8 cellular contexts compared by ENCODE assay signal in the genomic region with DNA sequence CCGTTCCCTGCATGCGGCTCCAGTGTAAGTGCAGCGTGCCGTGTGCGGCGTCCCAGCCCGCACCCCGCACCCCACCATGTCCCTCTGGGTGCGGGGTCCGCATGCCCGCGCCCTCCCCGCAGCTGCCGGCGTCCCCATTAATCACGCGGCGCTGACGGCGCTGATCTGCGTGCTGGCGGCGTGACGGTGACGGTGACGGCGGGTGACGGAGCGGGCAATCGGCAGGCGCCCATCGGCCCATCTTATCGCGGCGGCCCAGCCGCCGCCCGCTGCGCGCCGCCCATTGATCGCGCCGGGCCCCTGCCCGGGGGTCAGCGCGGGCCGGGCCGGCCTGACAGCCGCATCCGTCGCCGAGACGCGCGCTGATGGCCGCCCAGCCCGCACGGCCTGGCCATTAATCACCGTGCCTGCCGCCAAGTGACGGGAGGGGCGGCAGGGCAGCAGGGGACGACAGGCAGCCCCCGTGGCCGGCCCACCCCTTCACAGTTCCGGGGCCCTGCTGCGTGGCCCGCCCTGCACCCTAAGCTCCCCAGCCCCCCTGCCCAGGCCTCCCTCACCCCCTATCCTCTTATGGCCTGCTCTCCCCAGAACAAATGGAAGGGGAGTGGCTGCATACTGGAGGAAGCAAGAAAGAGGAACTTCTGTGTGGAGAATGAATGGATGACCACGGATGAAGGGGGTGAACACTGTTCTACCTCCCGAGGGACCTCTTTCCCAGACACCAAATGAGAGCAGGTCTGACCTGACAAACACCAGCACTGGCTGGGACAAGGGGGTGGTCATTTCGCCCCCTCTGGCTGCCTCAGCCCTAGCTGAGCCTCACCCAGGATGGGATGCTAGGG. TPM values are rescaled to one million over a fixed set of nuclear protein-coding genes. Genes with fewer than 3 reads are reported as not detected.
DNase-seq lines count a peak whose midpoint lies in the region; ATAC-seq, FAIRE-seq and TF ChIP-seq lines count a peak whose summit lies in the region.

No MANE protein-coding gene starts in this region.

- H3K4me3 ChIP-seq in breast epithelium (peak overlapping the region; percentile 48 to 70 (median 51)), mammary epithelial cell (replicated peaks in 1 of 3; ENCODE audit: insufficient read depth in 1 of 3, low read depth in 2 of 3, low read length in 3 of 3) (no peak overlapping the region), astrocyte (ENCODE audit: insufficient read depth, low read depth, low read length) (peak overlapping the region; percentile 12), spleen (peak overlapping the region; percentile 35 to 78 (median 56))

- H3K27ac ChIP-seq in breast epithelium (peak overlapping the region; percentile 10 to 13), mammary epithelial cell (ENCODE audit: insufficient read depth, low read depth, low read length) (no peak overlapping the region), astrocyte (ENCODE audit: low read depth, low read length) (no peak overlapping the region), spleen (peak overlapping the region in 3 of 8 donors; percentile 33 to 54 (median 33))

- no peak overlapping the region for H3K27ac Mint-ChIP-seq in astrocyte (ENCODE audit: unreplicated experiment)

- peaks cover 14% of the 10 kb centered on the region for H3K79me2 ChIP-seq in mammary epithelial cell (ENCODE audit: insufficient read depth, low read length)
- peaks cover 8% of the 10 kb centered on the region for H3K79me2 ChIP-seq in astrocyte (ENCODE audit: insufficient read depth, low read length)

- DNase-seq in breast epithelium (ENCODE audit: low spot score in 2 of 2) (no peak), mammary epithelial cell (no peak), astrocyte (ENCODE audit: low read depth) (no peak), iPS-NIHi11 (ENCODE audit: low spot score) (peak; percentile 32), spleen (peak; percentile 88)

- H3K4me2 ChIP-seq in mammary epithelial cell (ENCODE audit: insufficient read depth, low read depth, low read length) (no peak overlapping the region), astrocyte (ENCODE audit: low read length) (peak overlapping the region; percentile 78)

- peaks cover 9% of the 10 kb centered on the region for H3K36me3 Mint-ChIP-seq in astrocyte (ENCODE audit: low read depth, unreplicated experiment)

- BruUV-seq in mammary epithelial cell (replicated peaks; lab: Mats Ljungman, UMichigan) = no TSS peak

- WGBS in mammary epithelial cell (ENCODE audit: low coverage, missing lambda C conversion rate) = 94% methylated on average over 24 of the region's 72 CpGs
- WGBS in spleen, 5 donors = 2 to 5% (median 3%) methylated on average over 16 to 72 of the region's 72 CpGs

- peaks cover 30% of the 10 kb centered on the region for H3K4me1 Mint-ChIP-seq in astrocyte (ENCODE audit: low read depth, unreplicated experiment)

- CTCF ChIA-PET in mammary epithelial cell (lab: Charles Lee; ENCODE audit: low non-redundant PET) = no interaction called here

- intact Hi-C loops in breast epithelium (cut with DNase I; ENCODE audit: low total_unique reads) (no loop called here), mammary epithelial cell (cut with micrococcal nuclease) (no loop called here), spleen (cut with DNase I; ENCODE audit: low total_unique reads) (no loop called here)

- FAIRE-seq in astrocyte (lab: Jason Lieb, UNC) = no peak

- no peaks in the 10 kb centered on the region for H3K27me3 Mint-ChIP-seq in astrocyte (ENCODE audit: low read depth, unreplicated experiment)

- H3K9me3 Mint-ChIP-seq in astrocyte (ENCODE audit: unreplicated experiment) = no peaks in the 10 kb centered on the region

- in situ Hi-C loops in mammary epithelial cell (cut with MboI; ENCODE audit: low sequenced_read_pairs in 2 of 2) = no loop called here

- dilution Hi-C loops in mammary epithelial cell (cut with HindIII; ENCODE audit: low sequenced_read_pairs) = no loop called here

- ATAC-seq in HG02981 (IDR thresholded peaks at IDR 0.05; ENCODE audit: unreplicated experiment) = no peak
- no peak for ATAC-seq in GM21423 (IDR thresholded peaks at IDR 0.05; ENCODE audit: unreplicated experiment)
- no peak for ATAC-seq in HG02884 (IDR thresholded peaks at IDR 0.05; ENCODE audit: unreplicated experiment)

- no peak for TF ChIP-seq POLR2A in breast epithelium (IDR thresholded peaks at IDR 0.05)
- no peak for TF ChIP-seq POLR2A in spleen (IDR thresholded peaks at IDR 0.05)

- no peaks in the 10 kb centered on the region for H3K4me1 ChIP-seq in breast epithelium
- peaks cover 48% of the 10 kb centered on the region for H3K4me1 ChIP-seq in mammary epithelial cell (ENCODE audit: insufficient read depth, low read length)
- peaks cover 52% of the 10 kb centered on the region for H3K4me1 ChIP-seq in astrocyte (ENCODE audit: insufficient read depth, low read length)
- peaks cover 8 to 60% (median 33%) of the 10 kb centered on the region in 6 donors for H3K4me1 ChIP-seq in spleen

- H3K9ac ChIP-seq in mammary epithelial cell (ENCODE audit: insufficient read depth, low read length) (no peak overlapping the region), astrocyte (ENCODE audit: low read length) (peak overlapping the region; percentile 60)

- H2AFZ ChIP-seq in mammary epithelial cell (ENCODE audit: low read depth, low read length) (no peak overlapping the region), astrocyte (ENCODE audit: low read depth, low read length) (no peak overlapping the region)

- no peak overlapping the region for H3K4me3 Mint-ChIP-seq in astrocyte (ENCODE audit: unreplicated experiment)

- H3K27me3 ChIP-seq in breast epithelium (no peaks in the 10 kb centered on the region), mammary epithelial cell (ENCODE audit: insufficient read depth, low read length) (no peaks in the 10 kb centered on the region), astrocyte (ENCODE audit: insufficient read depth, low read length) (no peaks in the 10 kb centered on the region), spleen (replicated peaks in 1 of 7) (peaks cover 0 to 16% (median 0%) of the 10 kb centered on the region in 7 donors)

- no peaks in the 10 kb centered on the region for H3K36me3 ChIP-seq in breast epithelium
- peaks cover 6% of the 10 kb centered on the region for H3K36me3 ChIP-seq in mammary epithelial cell (ENCODE audit: insufficient read depth, low read length)
- H3K36me3 ChIP-seq in astrocyte (ENCODE audit: insufficient read depth, low read length) = peaks cover 5% of the 10 kb centered on the region
- peaks cover 0 to 56% (median 28%) of the 10 kb centered on the region in 6 donors for H3K36me3 ChIP-seq in spleen

- TF ChIP-seq CTCF in breast epithelium (IDR thresholded peaks at IDR 0.05) = no peak
- TF ChIP-seq CTCF in mammary epithelial cell (conservative IDR thresholded peaks at IDR 0.05 in 1 of 2, IDR thresholded peaks at IDR 0.05 in 1 of 2; ENCODE audit: extremely low read depth in 1 of 2, insufficient read depth in 1 of 2, low read depth in 1 of 2, low read length in 2 of 2) = no peak
- TF ChIP-seq CTCF in astrocyte (IDR thresholded peaks at IDR 0.05; ENCODE audit: insufficient read depth, low read depth, low read length) = no peak
- TF ChIP-seq CTCF in spleen (IDR thresholded peaks at IDR 0.05 in 8 of 11, conservative IDR thresholded peaks at IDR 0.05 in 3 of 11) = no peak

- H3K9me3 ChIP-seq in breast epithelium (no peaks in the 10 kb centered on the region), mammary epithelial cell (replicated peaks; ENCODE audit: insufficient read depth, low read length) (no peaks in the 10 kb centered on the region), astrocyte (ENCODE audit: insufficient read depth, low read depth, low read length) (no peaks in the 10 kb centered on the region), spleen (no peaks in the 10 kb centered on the region)

- H4K20me1 ChIP-seq in mammary epithelial cell (ENCODE audit: insufficient read depth, low read length) (no peaks in the 10 kb centered on the region), astrocyte (ENCODE audit: insufficient read depth, low read length) (peaks cover 59% of the 10 kb centered on the region)

RNA-seq across cellular contexts. Expression of a gene that starts 24.8 kb away (rescaled TPM):
- total RNA-seq in breast epithelium (100 to 1,000 TPM; 105 to 166 (median 142) TPM), mammary epithelial cell (100 to 1,000 TPM; 291 to 353 TPM), astrocyte (400 and 432 TPM in 2 replicates), spleen (100 to 1,000 TPM; 104 to 136 (median 122) TPM)
- polyA plus RNA-seq in mammary epithelial cell (230 TPM), spleen (10 to 100 TPM; 49.0 to 66.0 (median 51.2) TPM)
- 378 TPM for polyA minus RNA-seq in mammary epithelial cell

RNA-seq across cellular contexts. Expression of a gene that starts 46.6 kb away (rescaled TPM):
- total RNA-seq in breast epithelium (10 to 100 TPM; 17.8 to 50.5 (median 36.0) TPM), mammary epithelial cell (10 to 100 TPM; 53.7 to 78.8 TPM), astrocyte (39.7 and 43.0 TPM in 2 replicates), spleen (10 to 100 TPM; 25.2 to 32.6 (median 29.2) TPM)
- polyA plus RNA-seq in mammary epithelial cell (106 TPM), spleen (10 to 100 TPM; 21.6 to 36.4 (median 33.3) TPM)
- 84.5 TPM for polyA minus RNA-seq in mammary epithelial cell

Comparison
In these comparisons a context has a peak if more than half of its experiments do, and no peak if none do; other contexts are left out.
1. H3K27ac ChIP-seq: peak in breast epithelium (2 of 2); none in mammary epithelial cell (single experiment) and astrocyte (single experiment).
2. H3K4me3 ChIP-seq: peak in breast epithelium (3 of 3), astrocyte (single experiment) and spleen (8 of 8); none in mammary epithelial cell (0 of 3).
3. DNase-seq: peak in iPS-NIHi11 (single experiment) and spleen (single experiment); none in breast epithelium (0 of 2), mammary epithelial cell (single experiment) and astrocyte (single experiment).